ENCODE assay signal across 22 cellular contexts in genomic region chr3:7264196-7264526, GRCh38.
DNase-seq lines count a peak whose midpoint lies in the region; ATAC-seq and TF ChIP-seq lines count a peak whose summit lies in the region.
"Had no signal": no experiment of that assay in that cellular context is flagged by ENCODE, and none has a peak within 500 bp of the region (broad histone marks: within the 10 kb centered on the region; RNA-seq: fewer than 3 reads in every experiment).

No MANE protein-coding gene starts in this region.

- 77 to 79% methylated on average over 4 of the region's 4 CpGs for WGBS in aorta, 2 donors

- H3K9me3 ChIP-seq in right atrium auricular region, result no peaks in the 10 kb centered on the region
- H3K9me3 ChIP-seq in aorta (ENCODE audit: control insufficient read depth, low read length), result no peaks in the 10 kb centered on the region
- H3K9me3 ChIP-seq: BE2C had no signal

- POLR2A ChIA-PET in GM10248 (lab: Yijun Ruan, JAX), result no interaction called here

- DNase-seq in Right ventricle myocardium superior (no peak), right atrium auricular region (ENCODE audit: low spot score) (no peak), left cardiac atrium (peak; percentile 32), medulla oblongata (ENCODE audit: extremely low spot score) (peak; percentile 43), aorta (no peak), GM10248 (ENCODE audit: extremely low spot score) (no peak), NCI-H69 (lab: John Stamatoyannopoulos, UW) (no peak)
- DNase-seq: 8988T; ACHN; AML-193; BE2C; CD4-positive, alpha-beta T cell; CD8-positive, alpha-beta memory T cell; DMS 273 treated with DMSO at 0.1 percent for 48 hours; DMS79; EL; GDM1; GOT3; H9 had no signal

- H3K27me3 ChIP-seq in right atrium auricular region, result no peaks in the 10 kb centered on the region
- H3K27me3 ChIP-seq in aorta (ENCODE audit: control insufficient read depth in 1 of 2, insufficient read depth in 2 of 2, low read length in 1 of 2), result no peaks in the 10 kb centered on the region
- H3K27me3 ChIP-seq: BE2C; BLaER1 treated with 17β-estradiol and CSF1 and Interleukin-3, amounts not matched to agents 10 nM and 100 nM had no signal

- ATAC-seq in Right ventricle myocardium superior (ENCODE audit: poor library complexity) (peak; percentile 56), left cardiac atrium (peak; percentile 89 to 96), aorta (ENCODE audit: low FRiP score) (peak; percentile 24)
- ATAC-seq: A549, HCT116 had no signal

- H3K4me1 ChIP-seq in right atrium auricular region, result peaks cover 0 to 3% of the 10 kb centered on the region in 2 donors
- H3K4me1 ChIP-seq in aorta (ENCODE audit: control insufficient read depth in 1 of 2, insufficient read depth in 2 of 2, low read length in 2 of 2), result no peaks in the 10 kb centered on the region
- H3K4me1 ChIP-seq: A549; BE2C; BLaER1 treated with 17β-estradiol and CSF1 and Interleukin-3, amounts not matched to agents 10 nM and 100 nM had no signal

- no peak overlapping the region for H3K4me3 ChIP-seq in right atrium auricular region
- no peak overlapping the region for H3K4me3 ChIP-seq in aorta (ENCODE audit: low read length in 2 of 2)
- H3K4me3 ChIP-seq: A549; BLaER1 treated with 17β-estradiol and CSF1 and Interleukin-3, amounts not matched to agents 10 nM and 100 nM had no signal

- H3K36me3 ChIP-seq in right atrium auricular region, result no peaks in the 10 kb centered on the region
- H3K36me3 ChIP-seq in aorta (ENCODE audit: control insufficient read depth in 1 of 2, insufficient read depth in 2 of 2, low read length in 1 of 2), result no peaks in the 10 kb centered on the region
- H3K36me3 ChIP-seq: BE2C; BLaER1 treated with 17β-estradiol and CSF1 and Interleukin-3, amounts not matched to agents 10 nM and 100 nM had no signal

- peak overlapping the region in 1 of 2 donors; percentile 18 for H3K27ac ChIP-seq in right atrium auricular region
- H3K27ac ChIP-seq in aorta (ENCODE audit: low read depth in 1 of 2, low read length in 2 of 2), result no peak overlapping the region
- H3K27ac ChIP-seq: A549; BLaER1 treated with 17β-estradiol and CSF1 and Interleukin-3, amounts not matched to agents 10 nM and 100 nM had no signal

- intact Hi-C loops in Right ventricle myocardium superior (cut with DNase I) (no loop called here), left cardiac atrium (cut with DNase I) (no loop called here), aorta (cut with DNase I) (no loop called here)

- CTCF ChIA-PET in GM10248 (lab: Yijun Ruan, JAX), result interaction anchor here (1.3 kb wide), 1 partner anchor 9 kb away, joined by 3 read pairs; no protein-coding TSS in a partner anchor

- no peak for TF ChIP-seq CTCF in right atrium auricular region (IDR thresholded peaks at IDR 0.05)
- TF ChIP-seq CTCF in GM10248 (IDR thresholded peaks at IDR 0.05; ENCODE audit: control extremely low read depth, extremely low read depth, low read depth, missing control alignments), result no peak

Comparison
In these comparisons a context has a peak if more than half of its experiments do, and no peak if none do; other contexts are left out.
1. DNase-seq: peak in left cardiac atrium (single experiment) and medulla oblongata (single experiment); none in Right ventricle myocardium superior (single experiment), right atrium auricular region (single experiment), aorta (0 of 2), GM10248 (single experiment) and NCI-H69 (single experiment).
2. ATAC-seq: peak in every context shown above with its lines; median percentile 92 in left cardiac atrium; 56 in Right ventricle myocardium superior; 24 in aorta.